Comparison of ENCODE assay signal across 29 cellular contexts in genomic region chr3:27657871-27658270, GRCh38.
"Had no signal": no experiment of that assay in that cellular context is flagged by ENCODE, and none has a peak within 500 bp of the region (broad histone marks: within the 10 kb centered on the region; RNA-seq: fewer than 3 reads in every experiment).

No MANE protein-coding gene starts in this region.

- H3K9me3 ChIP-seq: esophagus squamous epithelium, heart left ventricle, lower lobe of right lung, stomach, suprapubic skin, transverse colon, uterus had no signal

- H3K4me1 Mint-ChIP-seq: brain, naive B cell had no signal

- DNase-seq: activated CD4-positive, alpha-beta T cell treated with anti-CD3 and anti-CD28 coated beads, Interleukin-2, amount 10 ng/mL, durations not matched to agents 7 days and 5 days; activated CD4-positive, CD25-positive, alpha-beta regulatory T cell treated with anti-CD3 and anti-CD28 coated beads, Interleukin-2, amount 50 U/mL, for 72 hours; activated CD8-positive, alpha-beta memory T cell treated with anti-CD3 and anti-CD28 coated beads, Interleukin-2, amount 10 ng/mL, durations not matched to agents 7 days and 5 days; activated CD8-positive, alpha-beta T cell treated with anti-CD3 and anti-CD28 coated beads for 36 hours; activated effector memory CD4-positive, alpha-beta T cell treated with anti-CD3 and anti-CD28 coated beads, Interleukin-2, amount 50 U/mL, for 16 hours; activated naive CD4-positive, alpha-beta T cell treated with anti-CD3 and anti-CD28 coated beads, Interleukin-2, amount 50 U/mL, for 16 hours; activated naive CD8-positive, alpha-beta T cell treated with anti-CD3 and anti-CD28 coated beads, Interleukin-2, amount 50 U/mL, for 24 hours; activated T-cell treated with anti-CD3 and anti-CD28 coated beads for 4 hours; anterior cingulate cortex; effector memory CD4-positive, alpha-beta T cell; esophagus squamous epithelium; heart left ventricle; kidney; lower lobe of right lung; naive B cell; nucleus accumbens; stimulated activated CD4-positive, alpha-beta T cell treated with anti-CD3 and anti-CD28 coated beads, Interleukin-15, amount 100 ng/mL, for 24 hours; stomach; transverse colon; uterus; WERI-Rb-1 had no signal

- H3K36me3 Mint-ChIP-seq: brain; naive B cell; stimulated activated memory B cell treated with anti-CD40 and anti-IgM and Interleukin-4, amounts not matched to agents 10 μg/mL and 1 μg/mL and 100 μg/mL, for 72 hours had no signal

- H3K4me3 ChIP-seq: esophagus squamous epithelium, heart left ventricle, lower lobe of right lung, smooth muscle cell, stomach, suprapubic skin, transverse colon, uterus had no signal

- FAIRE-seq: colon, kidney had no signal

- H3K27ac ChIP-seq: esophagus squamous epithelium, heart left ventricle, lower lobe of right lung, stomach, suprapubic skin, transverse colon, uterus, WERI-Rb-1 had no signal

- H3K27ac Mint-ChIP-seq: activated CD4-positive, alpha-beta T cell treated with anti-CD3 and anti-CD28 coated beads, Interleukin-2, amount 10 ng/mL, durations not matched to agents 7 days and 5 days; activated CD8-positive, alpha-beta memory T cell treated with anti-CD3 and anti-CD28 coated beads, Interleukin-2, amount 10 ng/mL, durations not matched to agents 7 days and 5 days; activated CD8-positive, alpha-beta T cell treated with anti-CD3 and anti-CD28 coated beads for 36 hours; activated naive CD8-positive, alpha-beta T cell treated with anti-CD3 and anti-CD28 coated beads, Interleukin-2, amount 50 U/mL, for 24 hours; brain; naive B cell; stimulated activated memory B cell treated with anti-CD40 and anti-IgM and Interleukin-4, amounts not matched to agents 10 μg/mL and 1 μg/mL and 100 μg/mL, for 72 hours; T-helper 2 cell treated with Interferon-gamma antibody and Interleukin-4, amounts not matched to agents 5 μg/mL and 100 μg/mL, for 36 hours had no signal

- H3K9me3 Mint-ChIP-seq: activated CD8-positive, alpha-beta T cell treated with anti-CD3 and anti-CD28 coated beads for 36 hours; activated naive CD8-positive, alpha-beta T cell treated with anti-CD3 and anti-CD28 coated beads, Interleukin-2, amount 50 U/mL, for 24 hours; central memory CD8-positive, alpha-beta T cell; stimulated activated memory B cell treated with anti-CD40 and anti-IgM and Interleukin-4, amounts not matched to agents 10 μg/mL and 1 μg/mL and 100 μg/mL, for 72 hours; T-helper 2 cell treated with Interferon-gamma antibody and Interleukin-4, amounts not matched to agents 5 μg/mL and 100 μg/mL, for 36 hours had no signal

- ATAC-seq: activated CD8-positive, alpha-beta memory T cell treated with anti-CD3 and anti-CD28 coated beads, Interleukin-2, amount 10 ng/mL, durations not matched to agents 7 days and 5 days; activated CD8-positive, alpha-beta T cell treated with anti-CD3 and anti-CD28 coated beads for 36 hours; activated naive CD8-positive, alpha-beta T cell treated with anti-CD3 and anti-CD28 coated beads, Interleukin-2, amount 50 U/mL, for 24 hours; heart left ventricle; lower lobe of right lung; sciatic nerve; stimulated activated memory B cell treated with anti-CD40 and anti-IgM and Interleukin-4, amounts not matched to agents 10 μg/mL and 1 μg/mL and 100 μg/mL, for 72 hours had no signal

- H3K36me3 ChIP-seq: esophagus squamous epithelium, heart left ventricle, lower lobe of right lung, stomach, suprapubic skin, transverse colon, uterus, WERI-Rb-1 had no signal

- H3K27me3 Mint-ChIP-seq: activated CD4-positive, alpha-beta T cell treated with anti-CD3 and anti-CD28 coated beads, Interleukin-2, amount 10 ng/mL, durations not matched to agents 7 days and 5 days; activated CD8-positive, alpha-beta memory T cell treated with anti-CD3 and anti-CD28 coated beads, Interleukin-2, amount 10 ng/mL, durations not matched to agents 7 days and 5 days; stimulated activated memory B cell treated with anti-CD40 and anti-IgM and Interleukin-4, amounts not matched to agents 10 μg/mL and 1 μg/mL and 100 μg/mL, for 72 hours had no signal

- H3K4me1 ChIP-seq: heart left ventricle, lower lobe of right lung, stomach, suprapubic skin, transverse colon, uterus had no signal

- H3K27me3 ChIP-seq: esophagus squamous epithelium, heart left ventricle, stomach, suprapubic skin, transverse colon, uterus had no signal

- H3K4me3 Mint-ChIP-seq: activated CD4-positive, alpha-beta T cell treated with anti-CD3 and anti-CD28 coated beads, Interleukin-2, amount 10 ng/mL, durations not matched to agents 7 days and 5 days; activated CD8-positive, alpha-beta memory T cell treated with anti-CD3 and anti-CD28 coated beads, Interleukin-2, amount 10 ng/mL, durations not matched to agents 7 days and 5 days; activated CD8-positive, alpha-beta T cell treated with anti-CD3 and anti-CD28 coated beads for 36 hours; activated naive CD8-positive, alpha-beta T cell treated with anti-CD3 and anti-CD28 coated beads, Interleukin-2, amount 50 U/mL, for 24 hours; brain; central memory CD8-positive, alpha-beta T cell; naive B cell; stimulated activated memory B cell treated with anti-CD40 and anti-IgM and Interleukin-4, amounts not matched to agents 10 μg/mL and 1 μg/mL and 100 μg/mL, for 72 hours; T-helper 2 cell treated with Interferon-gamma antibody and Interleukin-4, amounts not matched to agents 5 μg/mL and 100 μg/mL, for 36 hours had no signal

- H3K4me2 ChIP-seq: smooth muscle cell had no signal
